In the genomic region with DNA sequence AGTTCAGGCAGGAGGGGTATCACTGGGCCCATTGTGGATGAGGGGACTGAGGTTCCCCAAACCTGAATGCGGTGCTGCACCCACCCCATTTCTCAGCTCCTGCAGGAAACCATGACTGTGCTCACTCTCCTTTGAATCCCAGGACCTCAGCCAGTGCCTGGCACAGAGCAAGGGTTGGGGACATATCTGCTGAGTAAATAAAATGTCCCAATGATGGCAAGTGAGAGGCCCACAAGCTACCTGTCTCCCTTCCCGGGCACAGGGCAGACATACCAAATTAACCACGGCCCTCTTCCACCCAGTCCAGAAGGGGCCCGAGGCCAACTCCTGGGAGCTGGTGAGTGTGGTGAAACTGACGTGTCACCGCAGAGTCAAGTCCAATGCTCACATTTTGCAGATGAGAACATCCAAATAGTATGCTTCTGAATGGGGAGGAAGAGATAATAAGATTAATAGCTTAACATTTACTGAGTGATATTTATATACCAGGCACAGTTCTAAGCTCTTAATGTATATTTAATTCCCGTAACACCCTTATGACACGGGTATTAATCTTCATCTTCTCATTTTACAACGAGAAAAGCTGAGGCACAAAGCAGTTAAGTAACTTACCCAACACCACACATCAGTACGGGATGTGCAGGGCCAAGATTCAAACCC, we compare ENCODE assay signal across 11 cellular contexts.
DNase-seq lines count a peak whose midpoint lies in the region; ATAC-seq, FAIRE-seq and TF ChIP-seq lines count a peak whose summit lies in the region.
"Had no signal": no experiment of that assay in that cellular context is flagged by ENCODE, and none has a peak within 500 bp of the region (broad histone marks: within the 10 kb centered on the region; RNA-seq: fewer than 3 reads in every experiment).

No MANE protein-coding gene starts in this region.

- intact Hi-C loops in psoas muscle (cut with DNase I) (no loop called here), HepG2 (cut with micrococcal nuclease; ENCODE audit: unreplicated experiment) (no loop called here)

- peak overlapping the region; percentile 51 for H3K4me2 ChIP-seq in fibroblast of lung (ENCODE audit: extremely low read depth, insufficient read depth, low read length)
- H3K4me2 ChIP-seq in HepG2 (ENCODE audit: low read depth, low read length), result no peak overlapping the region

- peak; percentile 58 to 77 (median 68) for ATAC-seq in psoas muscle
- ATAC-seq in GM19455 (IDR thresholded peaks at IDR 0.05; ENCODE audit: unreplicated experiment), result no peak
- no peak for ATAC-seq in HepG2

- H3K9ac ChIP-seq in fibroblast of lung (ENCODE audit: insufficient read depth, low read length) (no peak overlapping the region), HepG2 (ENCODE audit: insufficient read depth, low read depth, low read length) (no peak overlapping the region)

- DNase-seq in AG09309 (ENCODE audit: low read depth) (peak; percentile 51), RPMI7951 (ENCODE audit: low read depth) (peak; percentile 77), fibroblast of lung (ENCODE audit: low read depth in 2 of 2) (peak in 1 of 2 donors; percentile 94), psoas muscle (peak in 1 of 2 donors; percentile 48), HepG2 (ENCODE audit: low spot score) (no peak), cerebellar cortex (ENCODE audit: low spot score) (no peak)
- DNase-seq in effector CD4-positive, alpha-beta T cell, result no peak
- DNase-seq: activated T-cell treated with anti-CD3 and anti-CD28 coated beads, Interleukin-2, amount 50 U/mL, for 1 hour; cortex of kidney had no signal

- H3K27me3 ChIP-seq in fibroblast of lung (ENCODE audit: control insufficient read depth, insufficient read depth, low read length), result no peaks in the 10 kb centered on the region
- H3K27me3 ChIP-seq in psoas muscle (ENCODE audit: insufficient read depth in 3 of 3, low read length in 2 of 3), result no peaks in the 10 kb centered on the region
- peaks cover 0 to 10% of the 10 kb centered on the region in 2 experiments; a peak in 3 of 5 replicates for H3K27me3 ChIP-seq in HepG2 (ENCODE audit: control insufficient read depth in 1 of 2, insufficient read depth in 2 of 2, low read length in 2 of 2)

- CTCF ChIA-PET in HepG2 (lab: Yijun Ruan, JAX; ENCODE audit: low intra/inter-chr PET ratio, low total read pairs), result no interaction called here

- H3K4me3 ChIP-seq in AG09309 (ENCODE audit: control insufficient read depth, low read depth, low read length) (no peak overlapping the region), fibroblast of lung (replicated peaks in 1 of 4; ENCODE audit: control extremely low read depth in 1 of 4, insufficient read depth in 1 of 4, low read depth in 3 of 4, low read length in 4 of 4) (no peak overlapping the region), psoas muscle (no peak overlapping the region), HepG2 (replicated peaks in 1 of 3; ENCODE audit: insufficient read depth in 1 of 3, low read depth in 2 of 3, low read length in 3 of 3) (no peak overlapping the region)

- 47 to 61% (median 53%) methylated on average over 10 of the region's 10 CpGs for WGBS in psoas muscle, 3 donors
- 32% methylated on average over 10 of the region's 10 CpGs for WGBS in HepG2 (ENCODE audit: low lambda C conversion rate)

- TF ChIP-seq EP300 in HepG2 (IDR thresholded peaks at IDR 0.05; ENCODE audit: low read depth in 2 of 2, low read length in 2 of 2), result no peak
- TF ChIP-seq EP300 in HepG2 (CRISPR knock-in tag; IDR thresholded peaks at IDR 0.05; ENCODE audit: borderline replicate concordance), result no peak

- FAIRE-seq in HepG2 (lab: Jason Lieb, UNC), result no peak
- FAIRE-seq: GM19239 had no signal

- H3K9me3 ChIP-seq in fibroblast of lung (ENCODE audit: control insufficient read depth, insufficient read depth, low read depth, low read length) (no peaks in the 10 kb centered on the region), psoas muscle (no peaks in the 10 kb centered on the region), HepG2 (ENCODE audit: low read length) (no peaks in the 10 kb centered on the region)

- no peaks in the 10 kb centered on the region for H3K79me2 ChIP-seq in fibroblast of lung (ENCODE audit: control insufficient read depth, insufficient read depth, low read length)
- no peaks in the 10 kb centered on the region for H3K79me2 ChIP-seq in HepG2 (ENCODE audit: insufficient read depth, low read length)

- BruUV-seq in HepG2 (replicated peaks; lab: Mats Ljungman, UMichigan), result no TSS peak

- no peak for TF ChIP-seq CTCF in AG09309 (IDR thresholded peaks at IDR 0.05; ENCODE audit: control insufficient read depth, insufficient read depth, low read depth, low read length, missing control alignments)
- no peak for TF ChIP-seq CTCF in fibroblast of lung (conservative IDR thresholded peaks at IDR 0.05 in 1 of 2, IDR thresholded peaks at IDR 0.05 in 1 of 2; ENCODE audit: low read depth in 1 of 2, low read length in 2 of 2)
- TF ChIP-seq CTCF in psoas muscle (IDR thresholded peaks at IDR 0.05), result no peak
- TF ChIP-seq CTCF in HepG2 (CRISPR knock-in tag; IDR thresholded peaks at IDR 0.05), result no peak

- H3K27ac ChIP-seq in fibroblast of lung (ENCODE audit: insufficient read depth, low read length) (peak overlapping the region; percentile 50), psoas muscle (no peak overlapping the region), HepG2 (ENCODE audit: extremely low read length, insufficient read depth, low read length) (no peak overlapping the region)

- TF ChIP-seq RAD21 in HepG2 (CRISPR knock-in tag; IDR thresholded peaks at IDR 0.05), result no peak

- H2AFZ ChIP-seq in fibroblast of lung (ENCODE audit: low read length), result no peak overlapping the region
- no peak overlapping the region for H2AFZ ChIP-seq in HepG2 (ENCODE audit: low read length)

- POLR2A ChIA-PET in HepG2 (lab: Yijun Ruan, JAX), result no interaction called here

- H4K20me1 ChIP-seq in fibroblast of lung (ENCODE audit: control insufficient read depth, extremely low read depth, insufficient read depth, low read length) (no peaks in the 10 kb centered on the region), HepG2 (ENCODE audit: insufficient read depth, low read length) (no peaks in the 10 kb centered on the region)

- in situ Hi-C loops in HepG2 (cut with HindIII; ENCODE audit: extremely low pct_ligation_motif_present, low pct_unique_long_range_greater_than_20kb), result no loop called here

- H3K36me3 ChIP-seq in fibroblast of lung (ENCODE audit: control insufficient read depth, insufficient read depth, low read length), result no peaks in the 10 kb centered on the region
- H3K36me3 ChIP-seq in psoas muscle (ENCODE audit: insufficient read depth in 1 of 2, low read depth in 1 of 2), result no peaks in the 10 kb centered on the region
- no peaks in the 10 kb centered on the region for H3K36me3 ChIP-seq in HepG2 (replicated peaks in 1 of 2; ENCODE audit: control insufficient read depth in 1 of 2, insufficient read depth in 2 of 2, low read length in 2 of 2)

- TF ChIP-seq POLR2A in HepG2 (IDR thresholded peaks at IDR 0.05; ENCODE audit: insufficient read depth in 1 of 2, low read depth in 2 of 2, low read length in 2 of 2), result no peak

- H3K4me1 ChIP-seq in fibroblast of lung (ENCODE audit: control insufficient read depth, extremely low read depth, insufficient read depth, low read length), result peaks cover 9% of the 10 kb centered on the region
- H3K4me1 ChIP-seq in psoas muscle, result peaks cover 5% of the 10 kb centered on the region
- H3K4me1 ChIP-seq in HepG2 (ENCODE audit: insufficient read depth, low read length), result no peaks in the 10 kb centered on the region

TF ChIP-seq in HepG2, 621 proteins besides CTCF, POLR2A, EP300 and RAD21:
- no peak for TF ChIP-seq NR2F1 (CRISPR knock-in tag; IDR thresholded peaks at IDR 0.05)

Comparison
In these comparisons a context has a peak if more than half of its experiments do, and no peak if none do; other contexts are left out.
1. DNase-seq: peak in AG09309 (single experiment) and RPMI7951 (single experiment); none in effector CD4-positive, alpha-beta T cell (single experiment), HepG2 (single experiment) and cerebellar cortex (single experiment).
2. ATAC-seq: peak in psoas muscle (4 of 4); none in GM19455 (single experiment) and HepG2 (single experiment).